16 cellular contexts compared by ENCODE assay signal in genomic region chr7:40569326-40569725, GRCh38.
DNase-seq lines count a peak whose midpoint lies in the region; ATAC-seq and TF ChIP-seq lines count a peak whose summit lies in the region.
"Had no signal": no experiment of that assay in that cellular context is flagged by ENCODE, and none has a peak within 500 bp of the region (broad histone marks: within the 10 kb centered on the region; RNA-seq: fewer than 3 reads in every experiment).

No MANE protein-coding gene starts in this region.

- no peaks in the 10 kb centered on the region for H3K79me1 ChIP-seq in mesendoderm (ENCODE audit: low read length)

- H3K36me3 Mint-ChIP-seq in endodermal cell (ENCODE audit: low read depth), result no peaks in the 10 kb centered on the region
- H3K36me3 Mint-ChIP-seq in activated T-helper 1 cell treated with anti-CD3 and anti-CD28 coated beads, Interleukin-12 subunit alpha, Interleukin-12 subunit beta, Interleukin-2, Interleukin-4 antibody, amounts not matched to agents 30 ng/mL and 10 ng/mL and 1 ng/mL, durations not matched to agents 14 hours and 24 hours and 36 hours (ENCODE audit: low read depth), result no peaks in the 10 kb centered on the region
- H3K36me3 Mint-ChIP-seq: IgD-negative memory B cell had no signal

- no peak overlapping the region for H3K27ac Mint-ChIP-seq in endodermal cell
- no peak overlapping the region for H3K27ac Mint-ChIP-seq in activated T-helper 1 cell treated with anti-CD3 and anti-CD28 coated beads, Interleukin-12 subunit alpha, Interleukin-12 subunit beta, Interleukin-2, Interleukin-4 antibody, amounts not matched to agents 30 ng/mL and 10 ng/mL and 1 ng/mL, durations not matched to agents 14 hours and 24 hours and 36 hours
- H3K27ac Mint-ChIP-seq: B cell; CD4-positive, alpha-beta T cell; IgD-negative memory B cell had no signal

- H3K18ac ChIP-seq in mesendoderm (ENCODE audit: low read length), result no peak overlapping the region

- no peak for TF ChIP-seq CTCF in endodermal cell (conservative IDR thresholded peaks at IDR 0.05)

- H3K4me1 ChIP-seq in HUES64 (ENCODE audit: insufficient read depth, low read length), result peaks cover 26% of the 10 kb centered on the region
- H3K4me1 ChIP-seq in endodermal cell (ENCODE audit: control insufficient read depth, insufficient read depth, low read length), result peaks cover 10% of the 10 kb centered on the region
- H3K4me1 ChIP-seq in mesendoderm (ENCODE audit: control insufficient read depth, low read depth, low read length), result peaks cover 3% of the 10 kb centered on the region

- WGBS in HUES64, result 38% methylated on average over 3 of the region's 3 CpGs
- 43 to 71% methylated on average over 2 to 3 of the region's 3 CpGs for WGBS in endodermal cell (ENCODE audit: insufficient coverage in 1 of 2, insufficient read length in 1 of 2), 2 experiments
- WGBS in mesendoderm (ENCODE audit: extremely low coverage, insufficient coverage, low lambda C conversion rate), result no CpG with 5 or more reads among the region's 3 CpGs

- H3K36me3 ChIP-seq in H7 (replicated peaks; ENCODE audit: control insufficient read depth, insufficient read depth, low read length), result no peaks in the 10 kb centered on the region
- H3K36me3 ChIP-seq in HUES64 (ENCODE audit: insufficient read depth, low read length), result no peaks in the 10 kb centered on the region
- H3K36me3 ChIP-seq in endodermal cell (ENCODE audit: control insufficient read depth, insufficient read depth, low read length), result no peaks in the 10 kb centered on the region
- no peaks in the 10 kb centered on the region for H3K36me3 ChIP-seq in mesendoderm (ENCODE audit: control insufficient read depth, insufficient read depth, low read length)

- peaks cover 27% of the 10 kb centered on the region for H3K4me1 Mint-ChIP-seq in endodermal cell
- H3K4me1 Mint-ChIP-seq in activated T-helper 1 cell treated with anti-CD3 and anti-CD28 coated beads, Interleukin-12 subunit alpha, Interleukin-12 subunit beta, Interleukin-2, Interleukin-4 antibody, amounts not matched to agents 30 ng/mL and 10 ng/mL and 1 ng/mL, durations not matched to agents 14 hours and 24 hours and 36 hours (ENCODE audit: low read depth), result no peaks in the 10 kb centered on the region
- H3K4me1 Mint-ChIP-seq: B cell, IgD-negative memory B cell had no signal

- H3K4me2 ChIP-seq in mesendoderm (ENCODE audit: low read length), result no peak overlapping the region

- no peak overlapping the region for H3K4me3 Mint-ChIP-seq in endodermal cell
- H3K4me3 Mint-ChIP-seq in activated T-helper 1 cell treated with anti-CD3 and anti-CD28 coated beads, Interleukin-12 subunit alpha, Interleukin-12 subunit beta, Interleukin-2, Interleukin-4 antibody, amounts not matched to agents 30 ng/mL and 10 ng/mL and 1 ng/mL, durations not matched to agents 14 hours and 24 hours and 36 hours, result no peak overlapping the region
- H3K4me3 Mint-ChIP-seq: B cell; CD4-positive, alpha-beta T cell; IgD-negative memory B cell had no signal

- DNase-seq in H7, result peak; percentile 8
- DNase-seq in endodermal cell, result peak; percentile 75
- peak; percentile 73 for DNase-seq in mesendoderm
- DNase-seq in activated T-helper 1 cell treated with anti-CD3 and anti-CD28 coated beads, Interleukin-12 subunit alpha, Interleukin-12 subunit beta, Interleukin-2, Interleukin-4 antibody, amounts not matched to agents 30 ng/mL and 10 ng/mL and 1 ng/mL, durations not matched to agents 14 hours and 24 hours and 36 hours (ENCODE audit: low spot score), result no peak
- DNase-seq in head of caudate nucleus, result no peak
- DNase-seq: C1 segment of cervical spinal cord; Calu3; CD4-positive, alpha-beta T cell; DMS 273 treated with DMSO at 0.1 percent for 48 hours; GOT3 had no signal

- H3K23ac ChIP-seq in mesendoderm (ENCODE audit: low read length), result no peak overlapping the region

- H3K27me3 ChIP-seq in H7 (ENCODE audit: control insufficient read depth, insufficient read depth, low read length), result no peaks in the 10 kb centered on the region
- H3K27me3 ChIP-seq in HUES64 (ENCODE audit: insufficient read depth, low read length), result no peaks in the 10 kb centered on the region
- H3K27me3 ChIP-seq in endodermal cell (ENCODE audit: control insufficient read depth, insufficient read depth, low read length, poor library complexity, severe bottlenecking), result no peaks in the 10 kb centered on the region
- no peaks in the 10 kb centered on the region for H3K27me3 ChIP-seq in mesendoderm (ENCODE audit: insufficient read depth, low read length, poor library complexity)

- intact Hi-C loops in activated T-helper 1 cell treated with anti-CD3 and anti-CD28 coated beads, Interleukin-12 subunit alpha, Interleukin-12 subunit beta, Interleukin-2, Interleukin-4 antibody, amounts not matched to agents 30 ng/mL and 10 ng/mL and 1 ng/mL, durations not matched to agents 14 hours and 24 hours and 36 hours (cut with micrococcal nuclease), result no loop called here
- intact Hi-C loops in head of caudate nucleus (cut with DNase I), result no loop called here

- no peaks in the 10 kb centered on the region for H3K9me3 ChIP-seq in HUES64 (ENCODE audit: insufficient read depth, low read depth, low read length)
- H3K9me3 ChIP-seq in endodermal cell (ENCODE audit: control insufficient read depth, low read length), result no peaks in the 10 kb centered on the region

- H4K5ac ChIP-seq in mesendoderm (ENCODE audit: low read length), result no peak overlapping the region

- H2BK5ac ChIP-seq in mesendoderm (ENCODE audit: low read length), result no peak overlapping the region

- H3K79me2 ChIP-seq in mesendoderm (ENCODE audit: control insufficient read depth, insufficient read depth, low read length), result no peaks in the 10 kb centered on the region

- H3K27ac ChIP-seq in HUES64 (ENCODE audit: low read depth, low read length) (0 out of 2 replicates have a peak overlapping the region, but pooled peaks have one; percentile 1), endodermal cell (ENCODE audit: low read depth, low read length) (no peak overlapping the region), mesendoderm (ENCODE audit: low read depth, low read length) (no peak overlapping the region)
- H3K27ac ChIP-seq: HL-60 had no signal

- H2AK5ac ChIP-seq in mesendoderm (ENCODE audit: low read length), result no peak overlapping the region

- no peaks in the 10 kb centered on the region for H3K9me3 Mint-ChIP-seq in endodermal cell
- H3K9me3 Mint-ChIP-seq in activated T-helper 1 cell treated with anti-CD3 and anti-CD28 coated beads, Interleukin-12 subunit alpha, Interleukin-12 subunit beta, Interleukin-2, Interleukin-4 antibody, amounts not matched to agents 30 ng/mL and 10 ng/mL and 1 ng/mL, durations not matched to agents 14 hours and 24 hours and 36 hours, result no peaks in the 10 kb centered on the region
- H3K9me3 Mint-ChIP-seq: CD4-positive, alpha-beta T cell; IgD-negative memory B cell had no signal

- H3K4me3 ChIP-seq in H7 (ENCODE audit: insufficient read depth, low read depth, low read length) (no peak overlapping the region), HUES64 (ENCODE audit: low read length) (no peak overlapping the region), endodermal cell (ENCODE audit: low read length) (no peak overlapping the region), mesendoderm (ENCODE audit: low read length) (no peak overlapping the region)

- H2BK120ac ChIP-seq in mesendoderm (ENCODE audit: low read depth, low read length), result no peak overlapping the region

- H4K8ac ChIP-seq in mesendoderm (ENCODE audit: low read depth, low read length), result no peak overlapping the region

- no peak overlapping the region for H3K56ac ChIP-seq in mesendoderm (ENCODE audit: low read length)

- ATAC-seq in HG03039 (IDR thresholded peaks at IDR 0.05; ENCODE audit: unreplicated experiment), result no peak
- ATAC-seq: HCT116 had no signal

- H3K27me3 Mint-ChIP-seq in endodermal cell (ENCODE audit: insufficient read depth), result peaks cover 8% of the 10 kb centered on the region
- H3K27me3 Mint-ChIP-seq in activated T-helper 1 cell treated with anti-CD3 and anti-CD28 coated beads, Interleukin-12 subunit alpha, Interleukin-12 subunit beta, Interleukin-2, Interleukin-4 antibody, amounts not matched to agents 30 ng/mL and 10 ng/mL and 1 ng/mL, durations not matched to agents 14 hours and 24 hours and 36 hours (ENCODE audit: insufficient read depth), result no peaks in the 10 kb centered on the region
- H3K27me3 Mint-ChIP-seq: CD4-positive, alpha-beta T cell; IgD-negative memory B cell had no signal

- H3K4ac ChIP-seq in mesendoderm (ENCODE audit: low read depth, low read length), result no peak overlapping the region

- H3K9ac ChIP-seq in HUES64 (ENCODE audit: low read depth, low read length) (no peak overlapping the region), endodermal cell (ENCODE audit: extremely low read depth, low read length, poor library complexity, severe bottlenecking) (no peak overlapping the region), mesendoderm (ENCODE audit: low read length) (no peak overlapping the region)

- H2BK15ac ChIP-seq in mesendoderm (replicated peaks; ENCODE audit: low read depth), result no peak overlapping the region

Comparison
In these comparisons a context has a peak if more than half of its experiments do, and no peak if none do; other contexts are left out.
1. DNase-seq: peak in H7 (single experiment), endodermal cell (single experiment) and mesendoderm (single experiment); none in activated T-helper 1 cell treated with anti-CD3 and anti-CD28 coated beads, Interleukin-12 subunit alpha, Interleukin-12 subunit beta, Interleukin-2, Interleukin-4 antibody, amounts not matched to agents 30 ng/mL and 10 ng/mL and 1 ng/mL, durations not matched to agents 14 hours and 24 hours and 36 hours (single experiment) and head of caudate nucleus (0 of 42).